Comparison of ENCODE assay signal across 2 cellular contexts in genomic region chr4:152072886-152073285, GRCh38.
TF ChIP-seq lines count a peak whose summit lies in the region.

No MANE protein-coding gene starts in this region.

TF ChIP-seq in GM23338, 12 proteins besides CTCF, POLR2A, EP300 and RAD21:
- TF ChIP-seq EZH2phosphoT487 (IDR thresholded peaks at IDR 0.05; ENCODE audit: unreplicated experiment): no peak
- no peak for TF ChIP-seq NANOG (IDR thresholded peaks at IDR 0.05; ENCODE audit: borderline replicate concordance)
- TF ChIP-seq POLR2AphosphoS5 (IDR thresholded peaks at IDR 0.05; ENCODE audit: low read depth): no peak
- no peak for TF ChIP-seq REST (IDR thresholded peaks at IDR 0.05; ENCODE audit: unreplicated experiment)
- TF ChIP-seq ETS1 (IDR thresholded peaks at IDR 0.05): no peak
- TF ChIP-seq EZH2 (IDR thresholded peaks at IDR 0.05; ENCODE audit: low read depth, unreplicated experiment): no peak
- no peak for TF ChIP-seq ZNF114 (CRISPR knock-in tag; IDR thresholded peaks at IDR 0.05)
- no peak for TF ChIP-seq STAT1 (IDR thresholded peaks at IDR 0.05; ENCODE audit: unreplicated experiment)
- TF ChIP-seq CREB1 (CRISPR knock-in tag; IDR thresholded peaks at IDR 0.05; ENCODE audit: low read depth): no peak
- TF ChIP-seq JUNB (IDR thresholded peaks at IDR 0.05; ENCODE audit: unreplicated experiment): no peak
- TF ChIP-seq ZNF462 (CRISPR knock-in tag; IDR thresholded peaks at IDR 0.05): no peak
- no peak for TF ChIP-seq ZNF331 (CRISPR knock-in tag; IDR thresholded peaks at IDR 0.05; ENCODE audit: low read depth)
TF ChIP-seq in GM23338: peak in this region for 0.

TF ChIP-seq in WTC11, 78 proteins besides CTCF, POLR2A, EP300 and RAD21:
- no peak for TF ChIP-seq ARID4B (CRISPR knock-in tag; IDR thresholded peaks at IDR 0.05; ENCODE audit: borderline replicate concordance)
- TF ChIP-seq IRF2 (CRISPR knock-in tag; IDR thresholded peaks at IDR 0.05; ENCODE audit: borderline replicate concordance, low read depth): no peak
TF ChIP-seq in WTC11: peak in this region for 0.
